Comparison of ENCODE assay signal across 8 cellular contexts in the genomic region with DNA sequence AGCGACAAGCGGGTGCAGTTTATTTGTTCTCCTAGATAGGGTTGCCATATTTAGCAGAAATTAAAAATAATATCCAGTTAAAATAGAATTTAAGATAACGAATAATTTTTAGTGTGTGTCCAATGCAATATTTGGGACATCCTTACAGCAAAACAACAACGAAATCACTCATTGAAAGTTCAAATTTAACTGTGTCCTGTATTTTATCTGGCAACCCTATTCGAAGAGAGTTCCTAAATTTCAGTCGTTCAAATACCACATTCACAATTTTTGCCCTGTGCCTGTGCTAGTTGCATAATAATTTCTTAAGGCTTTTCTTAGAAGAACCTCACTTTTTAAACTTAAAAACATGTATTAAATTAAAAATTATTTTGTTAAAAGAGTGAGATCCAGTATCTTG. TPM values are rescaled to one million over a fixed set of nuclear protein-coding genes. Genes with fewer than 3 reads are reported as not detected.
DNase-seq lines count a peak whose midpoint lies in the region; ATAC-seq and TF ChIP-seq lines count a peak whose summit lies in the region.

No MANE protein-coding gene starts in this region.

- intact Hi-C loops in spleen (cut with DNase I; ENCODE audit: low total_unique reads), result loop anchor here (5.0 kb wide), 1 partner anchor 55 kb away; a partner anchor contains a TSS

- peak overlapping the region; percentile 87 for H3K4me3 Mint-ChIP-seq in activated T-helper 17 cell treated with anti-CD3 and anti-CD28 coated beads, Interleukin-2, amount 50 U/mL, for 72 hours

- peak overlapping the region; percentile 85 for H3K4me3 ChIP-seq in HFF-Myc (replicated peaks; ENCODE audit: low read depth, low read length)
- H3K4me3 ChIP-seq in iPS-11a (ENCODE audit: low read depth, low read length), result peak overlapping the region; percentile 78
- H3K4me3 ChIP-seq in spleen, result peak overlapping the region; percentile 50 to 82 (median 66)

- 11 to 18% (median 16%) methylated on average over 6 of the region's 6 CpGs for WGBS in spleen, 5 donors

- peak overlapping the region; percentile 94 to 99 (median 96) for H3K27ac ChIP-seq in spleen

- no peaks in the 10 kb centered on the region for H3K9me3 ChIP-seq in spleen

- ATAC-seq in activated T-helper 17 cell treated with anti-CD3 and anti-CD28 coated beads, Interleukin-2, amount 50 U/mL, for 72 hours (replicated peaks), result no peak
- no peak for ATAC-seq in GM21576 (IDR thresholded peaks at IDR 0.05; ENCODE audit: unreplicated experiment)
- no peak for ATAC-seq in HG02885 (IDR thresholded peaks at IDR 0.05; ENCODE audit: poor library complexity, unreplicated experiment)

- H3K36me3 ChIP-seq in spleen, result peaks cover 0 to 16% (median 2%) of the 10 kb centered on the region in 6 donors

- no peaks in the 10 kb centered on the region for H3K27me3 ChIP-seq in spleen (replicated peaks in 1 of 7)

- no peaks in the 10 kb centered on the region for H3K9me3 Mint-ChIP-seq in activated T-helper 17 cell treated with anti-CD3 and anti-CD28 coated beads, Interleukin-2, amount 50 U/mL, for 72 hours

- peak overlapping the region; percentile 94 for H3K27ac Mint-ChIP-seq in activated T-helper 17 cell treated with anti-CD3 and anti-CD28 coated beads, Interleukin-2, amount 50 U/mL, for 72 hours

- peaks cover 40% of the 10 kb centered on the region for H3K4me1 Mint-ChIP-seq in activated T-helper 17 cell treated with anti-CD3 and anti-CD28 coated beads, Interleukin-2, amount 50 U/mL, for 72 hours

- peaks cover 29 to 66% (median 59%) of the 10 kb centered on the region in 6 donors for H3K4me1 ChIP-seq in spleen

- TF ChIP-seq CTCF in HFF-Myc (IDR thresholded peaks at IDR 0.05; ENCODE audit: low read depth, low read length, missing control alignments), result no peak
- no peak for TF ChIP-seq CTCF in spleen (IDR thresholded peaks at IDR 0.05 in 8 of 11, conservative IDR thresholded peaks at IDR 0.05 in 3 of 11)

- H3K27me3 Mint-ChIP-seq in activated T-helper 17 cell treated with anti-CD3 and anti-CD28 coated beads, Interleukin-2, amount 50 U/mL, for 72 hours, result no peaks in the 10 kb centered on the region

- peaks cover 40% of the 10 kb centered on the region for H3K36me3 Mint-ChIP-seq in activated T-helper 17 cell treated with anti-CD3 and anti-CD28 coated beads, Interleukin-2, amount 50 U/mL, for 72 hours (ENCODE audit: low read depth)

- DNase-seq in HFF-Myc (ENCODE audit: extremely low read depth, low read depth) (no peak), spleen (no peak), UCSD-AML1 (lab: John Stamatoyannopoulos, UW; ENCODE audit: unreplicated experiment) (no peak), AG08396 (ENCODE audit: low spot score) (no peak)

- no peak for TF ChIP-seq POLR2A in spleen (IDR thresholded peaks at IDR 0.05)

RNA-seq across cellular contexts. Expression of a gene that starts 0.7 kb away (rescaled TPM):
- total RNA-seq in activated T-helper 17 cell treated with anti-CD3 and anti-CD28 coated beads, Interleukin-2, amount 50 U/mL, for 72 hours, result 10 to 100 TPM; 66.7 to 87.8 TPM
- 10 to 100 TPM; 41.3 to 85.4 (median 52.0) TPM for total RNA-seq in spleen
- 100 to 1,000 TPM in 2 of 3 donors, 10 to 100 TPM in 1; 92.0 to 120 (median 103) TPM for polyA plus RNA-seq in spleen

RNA-seq across cellular contexts. Expression of a gene that starts 34.5 kb away (rescaled TPM):
- not detected for total RNA-seq in activated T-helper 17 cell treated with anti-CD3 and anti-CD28 coated beads, Interleukin-2, amount 50 U/mL, for 72 hours
- total RNA-seq in spleen, result 10 to 100 TPM in 1 of 7 donors, 1 to 10 TPM in 4, under 1 TPM in 2; 0.60 to 17.6 (median 3.1) TPM
- polyA plus RNA-seq in spleen, result 10 to 100 TPM in 1 of 3 donors, 1 to 10 TPM in 2; 3.8 to 10.9 (median 5.0) TPM

RNA-seq across cellular contexts. Expression of a gene that starts 57.4 kb away (rescaled TPM):
- 10 to 100 TPM; 15.1 to 42.6 TPM for total RNA-seq in activated T-helper 17 cell treated with anti-CD3 and anti-CD28 coated beads, Interleukin-2, amount 50 U/mL, for 72 hours
- 10 to 100 TPM; 18.9 to 27.6 (median 24.0) TPM for total RNA-seq in spleen
- polyA plus RNA-seq in spleen, result 1 to 10 TPM; 1.6 to 3.9 (median 1.7) TPM
